9 cellular contexts compared by ENCODE assay signal in the genomic region with DNA sequence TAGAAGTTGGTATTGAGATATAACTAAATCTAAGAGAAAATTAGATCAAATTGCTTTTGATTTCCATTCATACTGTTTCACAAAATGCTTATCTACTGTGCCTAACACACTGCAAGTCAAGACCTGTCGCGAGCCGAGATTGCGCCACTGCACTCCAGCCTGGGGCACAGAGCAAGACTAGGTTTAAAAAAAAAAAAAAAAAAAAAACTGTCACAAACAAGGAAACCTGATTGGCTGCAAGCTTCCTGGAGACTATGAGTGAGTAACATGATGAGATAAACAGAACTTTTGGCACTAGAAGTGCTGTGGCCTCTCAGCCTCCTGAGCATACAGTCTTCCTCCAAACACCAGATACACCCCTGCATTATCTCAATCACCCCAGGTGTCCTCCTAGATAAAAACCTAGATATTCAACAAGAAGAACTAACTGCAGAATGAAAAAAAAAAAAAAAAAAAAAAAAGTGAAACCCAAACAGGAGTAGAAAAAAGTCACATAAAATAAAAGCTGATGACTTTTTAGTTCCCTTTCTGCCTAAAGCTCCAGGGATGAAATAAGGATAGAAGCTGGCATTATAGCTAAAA.
DNase-seq lines count a peak whose midpoint lies in the region; ATAC-seq, FAIRE-seq and TF ChIP-seq lines count a peak whose summit lies in the region.
"Had no signal": no experiment of that assay in that cellular context is flagged by ENCODE, and none has a peak within 500 bp of the region (broad histone marks: within the 10 kb centered on the region; RNA-seq: fewer than 3 reads in every experiment).

No MANE protein-coding gene starts in this region.

- TF ChIP-seq POLR2A in vagina (IDR thresholded peaks at IDR 0.05) = no peak

- H3K9me3 ChIP-seq in keratinocyte (ENCODE audit: control insufficient read depth, low read depth, low read length) (no peaks in the 10 kb centered on the region), vagina (no peaks in the 10 kb centered on the region)

- no peaks in the 10 kb centered on the region for H3K27me3 ChIP-seq in ACC112 (ENCODE audit: insufficient read depth, low read length)
- no peaks in the 10 kb centered on the region for H3K27me3 ChIP-seq in keratinocyte (ENCODE audit: control insufficient read depth, extremely low read depth, insufficient read depth, low read length)
- H3K27me3 ChIP-seq in vagina = no peaks in the 10 kb centered on the region

- H3K27ac ChIP-seq in ACC112 (ENCODE audit: low read depth, low read length) = peak overlapping the region; percentile 4; the same call in 1 of the 2 replicates
- peak overlapping the region; percentile 61 for H3K27ac ChIP-seq in keratinocyte (ENCODE audit: control insufficient read depth, insufficient read depth, low read length)
- no peak overlapping the region for H3K27ac ChIP-seq in vagina

- H4K20me1 ChIP-seq in keratinocyte (ENCODE audit: control insufficient read depth, extremely low read depth, insufficient read depth, low read length) = no peaks in the 10 kb centered on the region

- H3K4me3 ChIP-seq in ACC112 (ENCODE audit: low read depth, low read length) (no peak overlapping the region), keratinocyte (ENCODE audit: control insufficient read depth in 2 of 3, extremely low read depth in 1 of 3, insufficient read depth in 2 of 3, low read depth in 1 of 3, low read length in 3 of 3) (no peak overlapping the region), vagina (no peak overlapping the region)

- ATAC-seq in HG03196 (IDR thresholded peaks at IDR 0.05; ENCODE audit: unreplicated experiment) (no peak), HG02678 (IDR thresholded peaks at IDR 0.05; ENCODE audit: unreplicated experiment) (no peak)
- ATAC-seq: CD8-positive, alpha-beta T cell had no signal

- dilution Hi-C loops in keratinocyte (cut with MboI; ENCODE audit: extremely low pct_ligation_motif_present, low sequenced_read_pairs) = no loop called here

- no peaks in the 10 kb centered on the region for H3K9me1 ChIP-seq in keratinocyte (ENCODE audit: control insufficient read depth, extremely low read depth, insufficient read depth, low read length)

- peak overlapping the region; percentile 73 for H3K4me2 ChIP-seq in keratinocyte (ENCODE audit: control insufficient read depth, extremely low read depth, insufficient read depth, low read depth, low read length)

- H3K79me2 ChIP-seq in ACC112 (ENCODE audit: control insufficient read depth, insufficient read depth, low read length, unreplicated experiment) (peaks cover 6% of the 10 kb centered on the region), keratinocyte (ENCODE audit: control insufficient read depth, insufficient read depth, low read length) (peaks cover 41% of the 10 kb centered on the region)

- DNase-seq in LHCN-M2 (ENCODE audit: low read depth) (peak; percentile 57), astrocyte of the hippocampus (ENCODE audit: low read depth, low spot score) (peak; percentile 34), keratinocyte (ENCODE audit: low read depth, low spot score) (peak; percentile 79), vagina (ENCODE audit: extremely low spot score in 2 of 2) (no peak)
- DNase-seq in activated CD8-positive, alpha-beta memory T cell treated with anti-CD3 and anti-CD28 coated beads for 24 hours = no peak
- DNase-seq: CD8-positive, alpha-beta T cell had no signal

- FAIRE-seq in keratinocyte (lab: Jason Lieb, UNC) = peak; percentile 95

- H3K9ac ChIP-seq in keratinocyte (ENCODE audit: control insufficient read depth, extremely low read depth, insufficient read depth, low read length) = peak overlapping the region; percentile 43

- H2AFZ ChIP-seq in ACC112 (ENCODE audit: low read length, unreplicated experiment) (no peak overlapping the region), keratinocyte (ENCODE audit: control insufficient read depth, low read length) (no peak overlapping the region)

- 0 out of 2 replicates have a peak, but pooled peaks cover 3% of the 10 kb centered on the region for H3K36me3 ChIP-seq in ACC112 (ENCODE audit: insufficient read depth, low read length)
- H3K36me3 ChIP-seq in keratinocyte (ENCODE audit: control insufficient read depth in 2 of 2, extremely low read depth in 1 of 2, insufficient read depth in 2 of 2, low read length in 2 of 2) = no peaks in the 10 kb centered on the region
- no peaks in the 10 kb centered on the region for H3K36me3 ChIP-seq in vagina

- intact Hi-C loops in vagina (cut with DNase I) = no loop called here

- peaks cover 28% of the 10 kb centered on the region for H3K4me1 ChIP-seq in ACC112 (ENCODE audit: control insufficient read depth, insufficient read depth, low read length, unreplicated experiment)
- peaks cover 31% of the 10 kb centered on the region for H3K4me1 ChIP-seq in keratinocyte (ENCODE audit: control insufficient read depth, extremely low read depth, insufficient read depth, low read length)
- peaks cover 26% of the 10 kb centered on the region for H3K4me1 ChIP-seq in vagina

- TF ChIP-seq CTCF in keratinocyte (optimal IDR thresholded peaks at IDR 0.05 in 1 of 3, IDR thresholded peaks at IDR 0.05 in 1 of 3, conservative IDR thresholded peaks at IDR 0.05 in 1 of 3; ENCODE audit: extremely low read depth in 1 of 3, insufficient read depth in 2 of 3, low read length in 3 of 3) = no peak
- no peak for TF ChIP-seq CTCF in vagina (IDR thresholded peaks at IDR 0.05)

Comparison
In these comparisons a context has a peak if more than half of its experiments do, and no peak if none do; other contexts are left out.
1. DNase-seq: peak in LHCN-M2 (single experiment), astrocyte of the hippocampus (single experiment) and keratinocyte (single experiment); none in vagina (0 of 2) and activated CD8-positive, alpha-beta memory T cell treated with anti-CD3 and anti-CD28 coated beads for 24 hours (single experiment).